Comparison of ENCODE assay signal across 8 cellular contexts in genomic region chr2:54330226-54331094, GRCh38.
DNase-seq lines count a peak whose midpoint lies in the region; ATAC-seq, FAIRE-seq and TF ChIP-seq lines count a peak whose summit lies in the region.

No MANE protein-coding gene starts in this region.

- H3K4me1 ChIP-seq in cardiac muscle cell (ENCODE audit: low read depth) (peaks cover 6% of the 10 kb centered on the region), pancreas (peaks cover 0 to 6% (median 4%) of the 10 kb centered on the region in 3 donors), thyroid gland (peaks cover 7 to 17% of the 10 kb centered on the region in 2 donors)

- no peaks in the 10 kb centered on the region for H3K36me3 ChIP-seq in cardiac muscle cell
- H3K36me3 ChIP-seq in pancreas: no peaks in the 10 kb centered on the region
- H3K36me3 ChIP-seq in thyroid gland: no peaks in the 10 kb centered on the region

- H3K27me3 ChIP-seq in cardiac muscle cell (no peaks in the 10 kb centered on the region), pancreas (no peaks in the 10 kb centered on the region), thyroid gland (no peaks in the 10 kb centered on the region)

- ATAC-seq in HG02763 (IDR thresholded peaks at IDR 0.05; ENCODE audit: unreplicated experiment): peak; percentile 95
- peak; percentile 97 to 100 (median 100) for ATAC-seq in pancreas

- DNase-seq in GM12864 (ENCODE audit: low read depth) (peak; percentile 48), NCI-H1417 (lab: John Stamatoyannopoulos, UW) (peak; percentile 99 to 100 (median 99)), T follicular helper cell (ENCODE audit: low read depth) (peak; percentile 74), cardiac muscle cell (ENCODE audit: low read depth in 1 of 2, low spot score in 1 of 2) (peak; percentile 96 to 98), pancreas (peak; percentile 95 to 99 (median 98)), thyroid gland (peak; percentile 98)

- WGBS in adipose tissue, 3 donors: 1% methylated on average over 52 to 53 of the region's 53 CpGs
- WGBS in pancreas, 2 donors: 1% methylated on average over 53 of the region's 53 CpGs
- WGBS in thyroid gland, 2 donors: 1% methylated on average over 35 to 39 of the region's 53 CpGs

- peak overlapping the region; percentile 54 for H3K4me3 ChIP-seq in GM12864 (ENCODE audit: low read depth, low read length)
- H3K4me3 ChIP-seq in cardiac muscle cell: peak overlapping the region; percentile 37
- H3K4me3 ChIP-seq in pancreas: peak overlapping the region; percentile 24 to 71 (median 38)
- peak overlapping the region; percentile 34 to 53 (median 43) for H3K4me3 ChIP-seq in thyroid gland (replicated peaks in 1 of 3)

- H3K27ac ChIP-seq in adipose tissue (ENCODE audit: low read depth, low read length) (peak overlapping the region; percentile 30), cardiac muscle cell (peak overlapping the region; percentile 85), pancreas (peak overlapping the region; percentile 62 to 80 (median 78)), thyroid gland (peak overlapping the region; percentile 78 to 98 (median 91))

- FAIRE-seq in pancreas (lab: Jason Lieb, UNC): no peak

- TF ChIP-seq CTCF in GM12864 (IDR thresholded peaks at IDR 0.05; ENCODE audit: low read depth, low read length, missing control alignments) (no peak), cardiac muscle cell (IDR thresholded peaks at IDR 0.05; ENCODE audit: low read depth, low read length) (no peak), pancreas (IDR thresholded peaks at IDR 0.05) (no peak), thyroid gland (IDR thresholded peaks at IDR 0.05) (no peak)

- intact Hi-C loops in pancreas (cut with DNase I) (no loop called here), thyroid gland (cut with DNase I) (no loop called here)

- TF ChIP-seq POLR2A in thyroid gland (IDR thresholded peaks at IDR 0.05): peak; percentile 76 to 98

- H3K9me3 ChIP-seq in cardiac muscle cell (ENCODE audit: low read depth) (no peaks in the 10 kb centered on the region), pancreas (no peaks in the 10 kb centered on the region), thyroid gland (no peaks in the 10 kb centered on the region)

Comparison
In these comparisons a context has a peak if more than half of its experiments do, and no peak if none do; other contexts are left out.
1. Peak in every context shown above with its lines: DNase-seq, ATAC-seq, H3K4me3 ChIP-seq and H3K27ac ChIP-seq.
2. DNase-seq: peak in every context shown above with its lines; median percentile 99 in NCI-H1417; 98 in thyroid gland; 98 in pancreas; 97 in cardiac muscle cell; 74 in T follicular helper cell; 48 in GM12864.
3. H3K27ac ChIP-seq: peak in every context shown above with its lines; median percentile 91 in thyroid gland; 85 in cardiac muscle cell; 78 in pancreas; 30 in adipose tissue.